ENCODE assay signal across 1 cellular context in genomic region chr14:60002819-60003492, GRCh38.
TF ChIP-seq lines count a peak whose summit lies in the region.

No MANE protein-coding gene starts in this region.

TF ChIP-seq in SK-N-SH, 30 proteins besides CTCF, POLR2A, EP300 and RAD21 (continued from another document):
- TF ChIP-seq PBX3 (IDR thresholded peaks at IDR 0.05): no peak
- TF ChIP-seq MXI1 (IDR thresholded peaks at IDR 0.05; ENCODE audit: low read depth, low read length): no peak
- no peak for TF ChIP-seq GATA2 (CRISPR knock-in tag; IDR thresholded peaks at IDR 0.05)
- no peak for TF ChIP-seq ELF1 (IDR thresholded peaks at IDR 0.05)
- TF ChIP-seq IRF3 (IDR thresholded peaks at IDR 0.05; ENCODE audit: low read depth, low read length): no peak
